16 cellular contexts compared by ENCODE assay signal in genomic region chr10:44206127-44206818, GRCh38.
"Had no signal": no experiment of that assay in that cellular context is flagged by ENCODE, and none has a peak within 500 bp of the region (broad histone marks: within the 10 kb centered on the region; RNA-seq: fewer than 3 reads in every experiment).

No MANE protein-coding gene starts in this region.

- H3K36me3 ChIP-seq: heart left ventricle, lower lobe of right lung, tibial artery, uterus had no signal

- H3K4me3 ChIP-seq: heart left ventricle, lower lobe of right lung, psoas muscle, tibial artery, uterus had no signal

- H3K9me3 ChIP-seq: lower lobe of right lung, psoas muscle, tibial artery, uterus had no signal

- H3K27me3 ChIP-seq: foreskin keratinocyte, heart left ventricle, tibial artery, uterus had no signal

- DNase-seq: activated CD4-positive, alpha-beta memory T cell treated with anti-CD3 and anti-CD28 coated beads, Interleukin-2, amount 10 ng/mL, durations not matched to agents 7 days and 5 days; activated effector memory CD4-positive, alpha-beta T cell treated with Interleukin-2 at 50 U/mL for 16 hours; activated naive CD4-positive, alpha-beta T cell treated with anti-CD3 and anti-CD28 coated beads, Interleukin-2, amount 50 U/mL, for 16 hours; activated T-cell treated with anti-CD3 and anti-CD28 coated beads, Interleukin-2, amount 50 U/mL, for 24 hours; foreskin keratinocyte; heart left ventricle; left cardiac atrium; lower lobe of right lung; nephron progenitor cell; psoas muscle; T-cell; T1000; tibial artery; uterus had no signal

- ATAC-seq: foreskin keratinocyte; psoas muscle; sciatic nerve; stimulated activated effector memory CD8-positive, alpha-beta T cell treated with anti-CD3 and anti-CD28 coated beads, Interleukin-12 subunit alpha, Interleukin-12 subunit beta, amount 100 ng/mL, for 72 hours; T-cell had no signal

- H3K27ac ChIP-seq: foreskin keratinocyte, heart left ventricle, lower lobe of right lung, psoas muscle, tibial artery, uterus had no signal

- H3K4me1 ChIP-seq: foreskin keratinocyte, lower lobe of right lung, psoas muscle, uterus had no signal
